In the genomic region with DNA sequence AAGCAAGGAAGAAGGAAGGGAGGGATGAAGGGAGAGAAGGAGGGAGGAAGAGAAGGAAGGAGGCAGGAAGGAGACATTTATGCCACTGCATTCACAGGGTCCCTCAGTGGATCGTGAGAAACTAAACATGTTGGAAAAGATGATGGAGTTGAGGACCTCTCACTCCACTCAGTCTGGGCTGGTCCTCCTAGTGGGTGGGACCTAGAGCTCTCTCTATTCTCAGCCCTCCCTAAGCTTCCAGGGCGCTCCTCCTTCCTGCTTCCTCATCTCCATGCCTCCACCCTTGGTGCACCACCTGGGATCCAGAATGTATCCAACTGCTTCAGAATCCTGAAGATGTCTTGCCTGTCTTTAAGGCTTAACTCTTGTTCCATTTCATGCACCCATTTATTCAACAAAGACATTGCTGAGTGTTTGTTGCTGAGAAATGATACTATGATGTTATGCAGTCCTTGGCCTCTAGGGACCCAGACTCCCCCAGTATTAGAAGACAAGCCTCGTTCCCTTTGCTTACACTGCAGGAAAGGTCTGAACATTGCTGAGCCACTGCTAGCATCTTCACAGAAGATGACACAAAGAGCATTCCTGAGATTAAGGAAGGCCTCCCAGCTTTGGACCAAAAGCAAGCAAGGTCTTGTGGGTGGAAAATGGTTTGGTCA, we compare ENCODE assay signal across 9 cellular contexts.
DNase-seq lines count a peak whose midpoint lies in the region; ATAC-seq and TF ChIP-seq lines count a peak whose summit lies in the region.
"Had no signal": no experiment of that assay in that cellular context is flagged by ENCODE, and none has a peak within 500 bp of the region (broad histone marks: within the 10 kb centered on the region; RNA-seq: fewer than 3 reads in every experiment).

No MANE protein-coding gene starts in this region.

- TF ChIP-seq CTCF in foreskin fibroblast (IDR thresholded peaks at IDR 0.05; ENCODE audit: low read depth, low read length) (peak; percentile 20), esophagus squamous epithelium (IDR thresholded peaks at IDR 0.05) (no peak)

- H3K4me3 ChIP-seq in Jurkat, Clone E6-1 (ENCODE audit: low read length), result no peak overlapping the region
- H3K4me3 ChIP-seq in foreskin fibroblast (ENCODE audit: low read depth in 1 of 2, low read length in 2 of 2) (no peak overlapping the region), esophagus squamous epithelium (no peak overlapping the region)

- intact Hi-C loops in esophagus squamous epithelium (cut with DNase I), result no loop called here

- peak; percentile 74 for ATAC-seq in GM21447 (IDR thresholded peaks at IDR 0.05; ENCODE audit: unreplicated experiment)

- 46 to 51% methylated on average over 3 of the region's 3 CpGs for WGBS in esophagus squamous epithelium, 2 donors

- H3K27ac ChIP-seq in esophagus squamous epithelium, result no peak overlapping the region

- H3K4me1 ChIP-seq in esophagus squamous epithelium, result peaks cover 0 to 2% (median 0%) of the 10 kb centered on the region in 3 donors

- no peaks in the 10 kb centered on the region for H3K36me3 ChIP-seq in esophagus squamous epithelium

- DNase-seq in DMS53 (lab: John Stamatoyannopoulos, UW) (peak; percentile 62), foreskin fibroblast (peak in 1 of 2 donors; percentile 31), cerebellar cortex (ENCODE audit: low spot score) (no peak), esophagus squamous epithelium (lab: John Stamatoyannopoulos, UW) (no peak)
- DNase-seq in Jurkat, Clone E6-1 (ENCODE audit: low read depth, low spot score), result peak; percentile 20
- no peak for DNase-seq in NK-92 treated with Interleukin-12 subunit alpha and Interleukin-12 subunit beta, amount 100 ng/mL, for 24 hours (lab: John Stamatoyannopoulos, UW)
- no peak for DNase-seq in activated naive CD4-positive, alpha-beta T cell (lab: John Stamatoyannopoulos, UW)
- DNase-seq: activated naive CD4-positive, alpha-beta T cell treated with anti-CD3 and anti-CD28 coated beads, Interleukin-2, amount 10 ng/mL, durations not matched to agents 7 days and 5 days had no signal

- H3K27me3 ChIP-seq in esophagus squamous epithelium, result peaks cover 0 to 16% (median 0%) of the 10 kb centered on the region in 4 donors

- H3K9me3 ChIP-seq in esophagus squamous epithelium, result no peaks in the 10 kb centered on the region

- no peak for TF ChIP-seq POLR2A in esophagus squamous epithelium (IDR thresholded peaks at IDR 0.05)

Comparison
In these comparisons a context has a peak if more than half of its experiments do, and no peak if none do; other contexts are left out.
1. DNase-seq: peak in DMS53 (single experiment) and Jurkat, Clone E6-1 (single experiment); none in NK-92 treated with Interleukin-12 subunit alpha and Interleukin-12 subunit beta, amount 100 ng/mL, for 24 hours (single experiment), cerebellar cortex (single experiment), esophagus squamous epithelium (single experiment) and activated naive CD4-positive, alpha-beta T cell (0 of 4).